ENCODE assay signal across 9 cellular contexts in the genomic region with DNA sequence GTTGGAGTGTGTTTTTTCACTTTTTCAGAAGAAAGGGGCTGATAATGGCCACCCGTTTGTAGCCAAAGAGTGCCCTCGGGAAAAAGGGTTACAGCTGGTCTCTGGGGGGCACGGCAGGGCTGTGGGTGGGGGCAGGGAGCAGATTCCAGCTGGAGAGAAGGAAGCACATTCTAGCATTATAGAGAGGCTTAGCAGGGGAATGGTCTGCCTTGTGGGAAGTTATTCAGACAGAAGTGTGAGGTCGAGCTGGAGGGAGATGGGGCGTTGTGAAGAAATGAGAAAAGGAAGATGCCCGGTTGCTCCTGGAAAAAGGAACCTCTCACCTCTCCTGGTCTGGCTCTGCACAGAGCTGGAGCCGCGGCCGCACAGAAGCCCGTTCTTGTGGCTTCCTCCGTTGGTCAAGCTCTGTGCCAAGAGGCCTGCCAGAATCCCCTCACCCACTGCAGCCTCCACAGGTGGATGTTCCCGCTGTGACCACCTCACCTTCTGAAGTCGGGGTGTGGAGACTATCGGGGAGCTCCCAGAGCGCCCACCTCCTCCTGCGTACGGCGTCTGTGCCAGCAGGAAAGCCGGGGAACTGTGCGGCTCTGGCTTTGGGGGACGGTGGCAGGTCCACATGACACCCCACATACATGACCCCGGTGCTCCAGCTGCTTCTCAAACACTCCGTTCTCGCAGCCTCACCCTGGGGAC. TPM values are rescaled to one million over a fixed set of nuclear protein-coding genes. Genes with fewer than 3 reads are reported as not detected.
DNase-seq lines count a peak whose midpoint lies in the region; ATAC-seq and TF ChIP-seq lines count a peak whose summit lies in the region.
"Had no signal": no experiment of that assay in that cellular context is flagged by ENCODE, and none has a peak within 500 bp of the region (broad histone marks: within the 10 kb centered on the region; RNA-seq: fewer than 3 reads in every experiment).

No MANE protein-coding gene starts in this region.

- DNase-seq in NOMO-1 treated with DMSO at 0.1 percent for 48 hours (lab: John Stamatoyannopoulos, UW; ENCODE audit: unreplicated experiment) (peak; percentile 50), endodermal cell (no peak), NCI-H524 treated with DMSO at 0.1 percent for 48 hours (lab: John Stamatoyannopoulos, UW) (no peak)
- DNase-seq in natural killer cell treated with Interleukin-12 subunit alpha and Interleukin-12 subunit beta and Interleukin-15 and Interleukin-18, amount 100 ng/mL, for 72 hours (ENCODE audit: low spot score) = no peak
- no peak for DNase-seq in stimulated activated CD4-positive, alpha-beta T cell treated with anti-CD3 and anti-CD28 coated beads, Interleukin-4, amount 100 ng/mL, for 4 hours
- DNase-seq in effector memory CD4-positive, alpha-beta T cell = no peak
- DNase-seq: CD4-positive, CD25-positive, alpha-beta regulatory T cell had no signal

- H3K36me3 ChIP-seq in ACC112 (ENCODE audit: insufficient read depth, low read length) = no peaks in the 10 kb centered on the region
- H3K36me3 ChIP-seq in endodermal cell (ENCODE audit: control insufficient read depth, insufficient read depth, low read length) = no peaks in the 10 kb centered on the region
- H3K36me3 ChIP-seq in effector memory CD4-positive, alpha-beta T cell (ENCODE audit: control insufficient read depth, insufficient read depth, low read length) = no peaks in the 10 kb centered on the region

- H3K27ac ChIP-seq in ACC112 (ENCODE audit: low read depth, low read length) = peak overlapping the region; percentile 79
- H3K27ac ChIP-seq in endodermal cell (ENCODE audit: low read depth, low read length) = peak overlapping the region; percentile 49
- no peak overlapping the region for H3K27ac ChIP-seq in effector memory CD4-positive, alpha-beta T cell (ENCODE audit: insufficient read depth, low read length, poor library complexity, severe bottlenecking)

- no peak overlapping the region for H3K9ac ChIP-seq in endodermal cell (ENCODE audit: extremely low read depth, low read length, poor library complexity, severe bottlenecking)

- peak overlapping the region; percentile 69 for H3K27ac Mint-ChIP-seq in endodermal cell
- H3K27ac Mint-ChIP-seq in natural killer cell treated with Interleukin-12 subunit alpha and Interleukin-12 subunit beta and Interleukin-15 and Interleukin-18, amount 100 ng/mL, for 72 hours = no peak overlapping the region
- H3K27ac Mint-ChIP-seq: CD4-positive, CD25-positive, alpha-beta regulatory T cell had no signal

- H3K27me3 Mint-ChIP-seq in endodermal cell (ENCODE audit: insufficient read depth) = no peaks in the 10 kb centered on the region
- H3K27me3 Mint-ChIP-seq in natural killer cell treated with Interleukin-12 subunit alpha and Interleukin-12 subunit beta and Interleukin-15 and Interleukin-18, amount 100 ng/mL, for 72 hours = peaks cover 0 to 19% of the 10 kb centered on the region in 2 donors

- H3K4me3 ChIP-seq in ACC112 (ENCODE audit: low read depth, low read length) (peak overlapping the region; percentile 66), endodermal cell (ENCODE audit: low read length) (no peak overlapping the region)
- H3K4me3 ChIP-seq in effector memory CD4-positive, alpha-beta T cell (ENCODE audit: insufficient read depth, low read depth, low read length, poor library complexity, severe bottlenecking) = no peak overlapping the region

- H3K4me1 ChIP-seq in ACC112 (ENCODE audit: control insufficient read depth, insufficient read depth, low read length, unreplicated experiment) = peaks cover 17% of the 10 kb centered on the region
- peaks cover 7% of the 10 kb centered on the region for H3K4me1 ChIP-seq in endodermal cell (ENCODE audit: control insufficient read depth, insufficient read depth, low read length)
- no peaks in the 10 kb centered on the region for H3K4me1 ChIP-seq in effector memory CD4-positive, alpha-beta T cell (ENCODE audit: control insufficient read depth, insufficient read depth, low read length, poor library complexity, severe bottlenecking)

- no peaks in the 10 kb centered on the region for H3K9me3 Mint-ChIP-seq in endodermal cell
- no peaks in the 10 kb centered on the region for H3K9me3 Mint-ChIP-seq in natural killer cell treated with Interleukin-12 subunit alpha and Interleukin-12 subunit beta and Interleukin-15 and Interleukin-18, amount 100 ng/mL, for 72 hours

- H3K27me3 ChIP-seq in ACC112 (ENCODE audit: insufficient read depth, low read length) (no peaks in the 10 kb centered on the region), endodermal cell (ENCODE audit: control insufficient read depth, insufficient read depth, low read length, poor library complexity, severe bottlenecking) (no peaks in the 10 kb centered on the region)
- no peaks in the 10 kb centered on the region for H3K27me3 ChIP-seq in effector memory CD4-positive, alpha-beta T cell (replicated peaks; ENCODE audit: control insufficient read depth, insufficient read depth, low read length, poor library complexity, severe bottlenecking)

- H3K9me3 ChIP-seq in endodermal cell (ENCODE audit: control insufficient read depth, low read length) = no peaks in the 10 kb centered on the region
- H3K9me3 ChIP-seq in effector memory CD4-positive, alpha-beta T cell (ENCODE audit: control insufficient read depth, low read length) = no peaks in the 10 kb centered on the region

- H3K4me3 Mint-ChIP-seq in endodermal cell = no peak overlapping the region
- H3K4me3 Mint-ChIP-seq in natural killer cell treated with Interleukin-12 subunit alpha and Interleukin-12 subunit beta and Interleukin-15 and Interleukin-18, amount 100 ng/mL, for 72 hours = peak overlapping the region; percentile 38

- no peaks in the 10 kb centered on the region for H3K79me2 ChIP-seq in ACC112 (ENCODE audit: control insufficient read depth, insufficient read depth, low read length, unreplicated experiment)

- no peaks in the 10 kb centered on the region for H3K36me3 Mint-ChIP-seq in endodermal cell (ENCODE audit: low read depth)
- H3K36me3 Mint-ChIP-seq in natural killer cell treated with Interleukin-12 subunit alpha and Interleukin-12 subunit beta and Interleukin-15 and Interleukin-18, amount 100 ng/mL, for 72 hours = no peaks in the 10 kb centered on the region
- H3K36me3 Mint-ChIP-seq: CD4-positive, CD25-positive, alpha-beta regulatory T cell had no signal

- peak overlapping the region; percentile 57 for H2AFZ ChIP-seq in ACC112 (ENCODE audit: low read length, unreplicated experiment)

- no peak for TF ChIP-seq CTCF in endodermal cell (conservative IDR thresholded peaks at IDR 0.05)

- H3K4me1 Mint-ChIP-seq in endodermal cell = peaks cover 31% of the 10 kb centered on the region
- peaks cover 7 to 27% of the 10 kb centered on the region in 2 donors for H3K4me1 Mint-ChIP-seq in natural killer cell treated with Interleukin-12 subunit alpha and Interleukin-12 subunit beta and Interleukin-15 and Interleukin-18, amount 100 ng/mL, for 72 hours (ENCODE audit: low read depth in 2 of 2)

- no peak for ATAC-seq in natural killer cell treated with Interleukin-12 subunit alpha and Interleukin-12 subunit beta and Interleukin-15 and Interleukin-18, amount 100 ng/mL, for 72 hours
- no peak for ATAC-seq in GM18498 (IDR thresholded peaks at IDR 0.05; ENCODE audit: unreplicated experiment)

- WGBS in endodermal cell (ENCODE audit: insufficient coverage in 1 of 2, insufficient read length in 1 of 2), 2 experiments = 78 to 93% methylated on average over 20 to 24 of the region's 24 CpGs

RNA-seq across cellular contexts. Expression of gene HGFAC, which starts 52.4 kb away (rescaled TPM):
- under 1 TPM in 1 of 2 donors, not detected in 1; 0.46 TPM for total RNA-seq in endodermal cell
- 0.93 TPM for polyA plus RNA-seq in endodermal cell (2013, experiment 1 of 2)
- 0.50 TPM for polyA plus RNA-seq in endodermal cell (2013, experiment 2 of 2)
- total RNA-seq in natural killer cell treated with Interleukin-12 subunit alpha and Interleukin-12 subunit beta and Interleukin-15 and Interleukin-18, amount 100 ng/mL, for 72 hours = not detected
- total RNA-seq: CD4-positive, CD25-positive, alpha-beta regulatory T cell had no signal
